ENCODE assay signal across 11 cellular contexts in genomic region chr21:36203603-36203889, GRCh38. TPM values are rescaled to one million over a fixed set of nuclear protein-coding genes. Genes with fewer than 3 reads are reported as not detected.
DNase-seq lines count a peak whose midpoint lies in the region; ATAC-seq lines count a peak whose summit lies in the region.
"Had no signal": no experiment of that assay in that cellular context is flagged by ENCODE, and none has a peak within 500 bp of the region (broad histone marks: within the 10 kb centered on the region; RNA-seq: fewer than 3 reads in every experiment).

No MANE protein-coding gene starts in this region.

- H3K36me3 ChIP-seq in esophagus (ENCODE audit: control insufficient read depth in 2 of 2, insufficient read depth in 2 of 2, low read length in 1 of 2) = peaks cover 3 to 11% of the 10 kb centered on the region in 2 donors

- no peaks in the 10 kb centered on the region for H3K27me3 ChIP-seq in esophagus (ENCODE audit: control insufficient read depth in 1 of 2, insufficient read depth in 2 of 2, low read length in 2 of 2)
- H3K27me3 ChIP-seq: BLaER1 had no signal

- H3K4me3 ChIP-seq in esophagus (ENCODE audit: low read depth in 1 of 2, low read length in 2 of 2) = no peak overlapping the region
- H3K4me3 ChIP-seq: BLaER1 had no signal

- peaks cover 24% of the 10 kb centered on the region for H3K4me1 Mint-ChIP-seq in T-helper 2 cell treated with Interferon-gamma antibody and Interleukin-4, amounts not matched to agents 5 μg/mL and 100 μg/mL, for 36 hours (ENCODE audit: low read depth)
- H3K4me1 Mint-ChIP-seq: neural crest cell had no signal

- H3K27ac ChIP-seq in esophagus (ENCODE audit: low read depth in 2 of 2, low read length in 1 of 2) = peak overlapping the region; percentile 54 to 68
- H3K27ac ChIP-seq: BLaER1 had no signal

- peak; percentile 26 to 28 for DNase-seq in activated CD4-positive, alpha-beta T cell treated with anti-CD3 and anti-CD28 coated beads for 24 hours (ENCODE audit: low read depth in 2 of 2)
- DNase-seq in activated CD4-positive, alpha-beta T cell treated with anti-CD3 and anti-CD28 coated beads for 1 hour = no peak
- peak; percentile 55 for DNase-seq in T-helper 2 cell treated with Interferon-gamma antibody and Interleukin-4, amounts not matched to agents 5 μg/mL and 100 μg/mL, for 36 hours (ENCODE audit: low spot score)
- DNase-seq in stimulated activated CD4-positive, alpha-beta T cell treated with anti-CD3 and anti-CD28 coated beads, Interleukin-1b, Interleukin-23, amount 100 ng/mL, for 4 hours (ENCODE audit: low read depth in 2 of 2) = peak; percentile 17 to 24
- DNase-seq in SHP77 (lab: John Stamatoyannopoulos, UW) = no peak

- 20 to 29% methylated on average over 1 of the region's 1 CpG for WGBS in esophagus, 2 donors

- no peak overlapping the region for H3K27ac Mint-ChIP-seq in T-helper 2 cell treated with Interferon-gamma antibody and Interleukin-4, amounts not matched to agents 5 μg/mL and 100 μg/mL, for 36 hours
- H3K27ac Mint-ChIP-seq: T-helper 1 cell treated with Interleukin-12 subunit alpha and Interleukin-12 subunit beta and Interleukin-4 antibody, amounts not matched to agents 30 μg/mL and 1 μg/mL, for 36 hours had no signal

- H3K4me1 ChIP-seq in esophagus (ENCODE audit: control insufficient read depth in 2 of 2, insufficient read depth in 2 of 2, low read length in 1 of 2) = peaks cover 0 to 4% of the 10 kb centered on the region in 2 donors
- H3K4me1 ChIP-seq: BLaER1 had no signal

- no peak for ATAC-seq in GM19395 (IDR thresholded peaks at IDR 0.05; ENCODE audit: unreplicated experiment)
- no peak for ATAC-seq in GM19463 (IDR thresholded peaks at IDR 0.05; ENCODE audit: unreplicated experiment)

- no peak overlapping the region for H3K4me3 Mint-ChIP-seq in T-helper 2 cell treated with Interferon-gamma antibody and Interleukin-4, amounts not matched to agents 5 μg/mL and 100 μg/mL, for 36 hours
- H3K4me3 Mint-ChIP-seq: neural crest cell; T-helper 1 cell treated with Interleukin-12 subunit alpha and Interleukin-12 subunit beta and Interleukin-4 antibody, amounts not matched to agents 30 μg/mL and 1 μg/mL, for 36 hours had no signal

- H3K27me3 Mint-ChIP-seq in T-helper 2 cell treated with Interferon-gamma antibody and Interleukin-4, amounts not matched to agents 5 μg/mL and 100 μg/mL, for 36 hours (ENCODE audit: low read depth) = no peaks in the 10 kb centered on the region

- no peaks in the 10 kb centered on the region for H3K9me3 ChIP-seq in esophagus (ENCODE audit: control insufficient read depth in 2 of 2, insufficient read depth in 1 of 2, low read depth in 1 of 2, low read length in 1 of 2)
- H3K9me3 ChIP-seq: BLaER1 had no signal

- H3K9me3 Mint-ChIP-seq in T-helper 2 cell treated with Interferon-gamma antibody and Interleukin-4, amounts not matched to agents 5 μg/mL and 100 μg/mL, for 36 hours = no peaks in the 10 kb centered on the region
- H3K9me3 Mint-ChIP-seq: neural crest cell; T-helper 1 cell treated with Interleukin-12 subunit alpha and Interleukin-12 subunit beta and Interleukin-4 antibody, amounts not matched to agents 30 μg/mL and 1 μg/mL, for 36 hours had no signal

- H3K36me3 Mint-ChIP-seq in T-helper 2 cell treated with Interferon-gamma antibody and Interleukin-4, amounts not matched to agents 5 μg/mL and 100 μg/mL, for 36 hours (ENCODE audit: low read depth) = peaks cover 9% of the 10 kb centered on the region

RNA-seq across cellular contexts. Expression of gene DOP1B, which starts 46.9 kb away (rescaled TPM):
- polyA plus RNA-seq in esophagus = 10 to 100 TPM in 1 of 2 donors, 1 to 10 TPM in 1; 9.2 to 13.2 TPM

Comparison
In these comparisons a context has a peak if more than half of its experiments do, and no peak if none do; other contexts are left out.
1. DNase-seq: peak in activated CD4-positive, alpha-beta T cell treated with anti-CD3 and anti-CD28 coated beads for 24 hours (2 of 2), T-helper 2 cell treated with Interferon-gamma antibody and Interleukin-4, amounts not matched to agents 5 μg/mL and 100 μg/mL, for 36 hours (single experiment) and stimulated activated CD4-positive, alpha-beta T cell treated with anti-CD3 and anti-CD28 coated beads, Interleukin-1b, Interleukin-23, amount 100 ng/mL, for 4 hours (2 of 2); none in activated CD4-positive, alpha-beta T cell treated with anti-CD3 and anti-CD28 coated beads for 1 hour (single experiment) and SHP77 (0 of 2).